In the genomic region with DNA sequence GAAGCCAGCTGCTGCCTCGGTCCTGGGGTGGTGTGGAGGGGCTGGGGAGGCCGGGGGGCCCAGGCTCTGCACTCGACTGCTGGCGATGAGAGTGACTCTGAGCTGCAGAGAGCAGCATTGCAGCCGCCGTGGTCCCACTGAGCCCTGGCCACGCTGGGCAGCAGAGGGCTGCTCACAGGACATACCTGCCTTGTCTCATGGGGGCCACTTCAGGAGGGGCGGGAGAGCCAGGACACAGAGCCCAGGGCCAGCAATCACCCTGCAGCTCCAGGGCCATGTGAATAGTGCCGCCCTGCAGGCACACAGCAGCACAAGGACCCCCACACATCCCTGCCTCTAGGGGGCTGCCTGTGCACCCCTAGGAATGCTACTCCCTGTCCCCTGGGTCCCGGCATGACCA, we compare ENCODE assay signal across 14 cellular contexts.
"Had no signal": no experiment of that assay in that cellular context is flagged by ENCODE, and none has a peak within 500 bp of the region (broad histone marks: within the 10 kb centered on the region; RNA-seq: fewer than 3 reads in every experiment).

No MANE protein-coding gene starts in this region.

- H3K27me3 ChIP-seq: ascending aorta, sigmoid colon, spleen, suprapubic skin had no signal

- H3K9me3 Mint-ChIP-seq: activated naive CD4-positive, alpha-beta T cell treated with anti-CD3 and anti-CD28 coated beads, Interleukin-2, amount 10 ng/mL, durations not matched to agents 7 days and 5 days; nephron progenitor cell; stimulated activated naive CD8-positive, alpha-beta T cell treated with anti-CD3 and anti-CD28 coated beads, Interleukin-15, Interleukin-2, amounts not matched to agents 100 ng/mL and 50 ng/mL, for 24 hours had no signal

- H3K9me3 ChIP-seq: ascending aorta, psoas muscle, sigmoid colon, spleen, suprapubic skin had no signal

- H3K27ac Mint-ChIP-seq: activated naive CD4-positive, alpha-beta T cell treated with anti-CD3 and anti-CD28 coated beads, Interleukin-2, amount 10 ng/mL, durations not matched to agents 7 days and 5 days; stimulated activated naive CD8-positive, alpha-beta T cell treated with anti-CD3 and anti-CD28 coated beads, Interleukin-15, Interleukin-2, amounts not matched to agents 100 ng/mL and 50 ng/mL, for 24 hours had no signal

- H3K27ac ChIP-seq: ascending aorta, psoas muscle, sigmoid colon, suprapubic skin had no signal

- H3K27me3 Mint-ChIP-seq: activated naive CD4-positive, alpha-beta T cell treated with anti-CD3 and anti-CD28 coated beads, Interleukin-2, amount 10 ng/mL, durations not matched to agents 7 days and 5 days; stimulated activated naive CD8-positive, alpha-beta T cell treated with anti-CD3 and anti-CD28 coated beads, Interleukin-15, Interleukin-2, amounts not matched to agents 100 ng/mL and 50 ng/mL, for 24 hours had no signal

- H3K36me3 Mint-ChIP-seq: activated naive CD4-positive, alpha-beta T cell treated with anti-CD3 and anti-CD28 coated beads, Interleukin-2, amount 10 ng/mL, durations not matched to agents 7 days and 5 days had no signal

- DNase-seq: activated CD4-positive, alpha-beta T cell treated with anti-CD3 and anti-CD28 coated beads for 1 hour; activated CD4-positive, alpha-beta T cell treated with anti-CD3 and anti-CD28 coated beads, Interleukin-2, amount 50 U/mL, for 4 hours; activated naive CD4-positive, alpha-beta T cell treated with anti-CD3 and anti-CD28 coated beads, Interleukin-2, amount 10 ng/mL, durations not matched to agents 7 days and 5 days; hippocampal formation; mesendoderm; nephron progenitor cell; sigmoid colon; trophoblast cell had no signal

- H3K4me1 ChIP-seq: psoas muscle had no signal

- ATAC-seq: esophagus mucosa had no signal

- H3K4me3 ChIP-seq: ascending aorta, psoas muscle, sigmoid colon, spleen, suprapubic skin had no signal

- H3K4me3 Mint-ChIP-seq: activated naive CD4-positive, alpha-beta T cell treated with anti-CD3 and anti-CD28 coated beads, Interleukin-2, amount 10 ng/mL, durations not matched to agents 7 days and 5 days; nephron progenitor cell; stimulated activated naive CD8-positive, alpha-beta T cell treated with anti-CD3 and anti-CD28 coated beads, Interleukin-15, Interleukin-2, amounts not matched to agents 100 ng/mL and 50 ng/mL, for 24 hours had no signal

- H3K36me3 ChIP-seq: ascending aorta, sigmoid colon had no signal
